ENCODE assay signal across 1 cellular context in the genomic region with DNA sequence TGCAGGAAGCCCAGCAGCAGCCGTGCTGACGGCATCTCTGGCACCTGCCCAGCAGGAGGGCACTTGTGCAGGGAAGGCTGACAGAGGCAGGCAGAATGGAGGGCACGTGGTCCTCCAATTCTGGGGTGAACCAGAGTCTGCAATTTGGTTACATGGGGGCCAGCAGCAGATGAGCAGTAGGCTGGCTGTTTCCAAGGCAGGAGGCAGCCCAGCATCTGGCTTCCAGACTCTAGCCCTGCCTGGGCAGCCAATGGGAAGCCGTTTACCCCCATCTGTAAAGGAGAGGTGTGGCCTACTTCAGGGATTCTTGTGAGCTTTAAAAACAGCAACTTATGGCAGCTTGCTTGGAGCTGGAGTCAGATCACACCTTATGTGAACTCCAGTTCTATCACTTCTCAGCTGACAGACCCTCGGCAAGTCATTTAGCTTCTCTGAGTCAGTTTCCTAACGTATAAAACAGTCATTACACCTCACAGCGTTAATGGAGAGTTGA.
TF ChIP-seq lines count a peak whose summit lies in the region.

No MANE protein-coding gene starts in this region.

TF ChIP-seq in HCT116, 20 proteins besides CTCF, POLR2A, EP300 and RAD21 (continued from another document):
- TF ChIP-seq ZBTB33 (IDR thresholded peaks at IDR 0.05; ENCODE audit: extremely low read depth, insufficient replicate concordance, low read length) (no peak), TCF7L2 (IDR thresholded peaks at IDR 0.05; ENCODE audit: borderline replicate concordance, extremely low read depth, insufficient read depth, insufficient read length) (no peak), YY1 (IDR thresholded peaks at IDR 0.05; ENCODE audit: extremely low read depth, insufficient replicate concordance, low read depth, low read length) (no peak), EZH2phosphoT487 (IDR thresholded peaks at IDR 0.05; ENCODE audit: borderline replicate concordance) (no peak), SIN3A (IDR thresholded peaks at IDR 0.05; ENCODE audit: low read depth) (no peak), CEBPB (IDR thresholded peaks at IDR 0.05; ENCODE audit: low read depth) (no peak), EGR1 (IDR thresholded peaks at IDR 0.05; ENCODE audit: low read depth) (no peak), EZH2 (IDR thresholded peaks at IDR 0.05) (no peak), SP1 (IDR thresholded peaks at IDR 0.05; ENCODE audit: low read depth) (no peak), CBX3 (IDR thresholded peaks at IDR 0.05; ENCODE audit: low read depth) (no peak)
- TF ChIP-seq, protein P1, sequence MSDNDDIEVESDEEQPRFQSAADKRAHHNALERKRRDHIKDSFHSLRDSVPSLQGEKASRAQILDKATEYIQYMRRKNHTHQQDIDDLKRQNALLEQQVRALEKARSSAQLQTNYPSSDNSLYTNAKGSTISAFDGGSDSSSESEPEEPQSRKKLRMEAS (IDR thresholded peaks at IDR 0.05) = no peak
